17 cellular contexts compared by ENCODE assay signal in genomic region chr6:11425876-11426275, GRCh38.
DNase-seq lines count a peak whose midpoint lies in the region; ATAC-seq lines count a peak whose summit lies in the region.
"Had no signal": no experiment of that assay in that cellular context is flagged by ENCODE, and none has a peak within 500 bp of the region (broad histone marks: within the 10 kb centered on the region; RNA-seq: fewer than 3 reads in every experiment).

No MANE protein-coding gene starts in this region.

- H3K9ac ChIP-seq in HUES64 (ENCODE audit: low read depth, low read length) (no peak overlapping the region), mesendoderm (ENCODE audit: low read length) (no peak overlapping the region), subcutaneous abdominal adipose tissue (ENCODE audit: low read length in 5 of 5) (no peak overlapping the region)

- H2BK5ac ChIP-seq in mesendoderm (ENCODE audit: low read length): no peak overlapping the region

- no peak overlapping the region for H2BK120ac ChIP-seq in mesendoderm (ENCODE audit: low read depth, low read length)

- H3K27me3 ChIP-seq in HUES64 (ENCODE audit: insufficient read depth, low read length): no peaks in the 10 kb centered on the region
- no peaks in the 10 kb centered on the region for H3K27me3 ChIP-seq in mesendoderm (ENCODE audit: insufficient read depth, low read length, poor library complexity)
- no peaks in the 10 kb centered on the region for H3K27me3 ChIP-seq in subcutaneous abdominal adipose tissue (ENCODE audit: control insufficient read depth in 5 of 5, insufficient read depth in 4 of 5, low read length in 5 of 5)

- H3K4me3 ChIP-seq in HUES64 (ENCODE audit: low read length) (no peak overlapping the region), mesendoderm (ENCODE audit: low read length) (no peak overlapping the region), subcutaneous abdominal adipose tissue (ENCODE audit: low read depth in 1 of 5, low read length in 5 of 5) (no peak overlapping the region)

- H3K9me3 ChIP-seq in HUES64 (ENCODE audit: insufficient read depth, low read depth, low read length) (no peaks in the 10 kb centered on the region), subcutaneous abdominal adipose tissue (ENCODE audit: control insufficient read depth in 5 of 5, low read length in 5 of 5) (no peaks in the 10 kb centered on the region)

- no peak overlapping the region for H2BK15ac ChIP-seq in mesendoderm (replicated peaks; ENCODE audit: low read depth)

- no peak overlapping the region for H3K4ac ChIP-seq in mesendoderm (ENCODE audit: low read depth, low read length)

- no peak overlapping the region for H4K8ac ChIP-seq in mesendoderm (ENCODE audit: low read depth, low read length)

- peak overlapping the region; percentile 77 for H2AK5ac ChIP-seq in mesendoderm (ENCODE audit: low read length)

- H3K18ac ChIP-seq in mesendoderm (ENCODE audit: low read length): peak overlapping the region; percentile 25

- H3K56ac ChIP-seq in mesendoderm (ENCODE audit: low read length): no peak overlapping the region

- H3K36me3 ChIP-seq in HUES64 (ENCODE audit: insufficient read depth, low read length): no peaks in the 10 kb centered on the region
- H3K36me3 ChIP-seq in mesendoderm (ENCODE audit: control insufficient read depth, insufficient read depth, low read length): no peaks in the 10 kb centered on the region
- H3K36me3 ChIP-seq in subcutaneous abdominal adipose tissue (ENCODE audit: control insufficient read depth in 5 of 5, insufficient read depth in 5 of 5, low read length in 5 of 5): no peaks in the 10 kb centered on the region

- DNase-seq in SK-MEL-5 (ENCODE audit: low read depth, low spot score): peak; percentile 29
- no peak for DNase-seq in mesendoderm
- DNase-seq in NCI-H345 treated with DMSO at 0.1 percent for 48 hours (lab: John Stamatoyannopoulos, UW; ENCODE audit: unreplicated experiment): no peak
- DNase-seq in middle frontal gyrus (ENCODE audit: extremely low spot score, low spot score): no peak
- DNase-seq: Calu3; CD4-positive, alpha-beta T cell; H9; MV-4-11; NCI-H1417; NCI-H187 treated with DMSO at 0.1 percent for 48 hours; NCI-H446; NCI-H69; NK-92 treated with Interleukin-12 subunit alpha and Interleukin-12 subunit beta, amount 100 ng/mL, for 24 hours had no signal

- WGBS in HUES64: 77% methylated on average over 1 of the region's 1 CpG
- no CpG with 5 or more reads among the region's 1 CpG for WGBS in mesendoderm (ENCODE audit: extremely low coverage, insufficient coverage, low lambda C conversion rate)

- no peak overlapping the region for H3K23ac ChIP-seq in mesendoderm (ENCODE audit: low read length)

- in situ Hi-C loops in SK-MEL-5 (cut with HindIII; ENCODE audit: low pct_unique_long_range_greater_than_20kb, low sequenced_read_pairs): no loop called here

- H3K79me2 ChIP-seq in mesendoderm (ENCODE audit: control insufficient read depth, insufficient read depth, low read length): no peaks in the 10 kb centered on the region

- no peak for ATAC-seq in GM18870 (IDR thresholded peaks at IDR 0.05; ENCODE audit: unreplicated experiment)
- no peak for ATAC-seq in GM21576 (IDR thresholded peaks at IDR 0.05; ENCODE audit: unreplicated experiment)

- no peak overlapping the region for H3K4me2 ChIP-seq in mesendoderm (ENCODE audit: low read length)

- peaks cover 34% of the 10 kb centered on the region for H3K4me1 ChIP-seq in HUES64 (ENCODE audit: insufficient read depth, low read length)
- H3K4me1 ChIP-seq in mesendoderm (ENCODE audit: control insufficient read depth, low read depth, low read length): peaks cover 16% of the 10 kb centered on the region
- peaks cover 13 to 64% (median 60%) of the 10 kb centered on the region in 5 donors for H3K4me1 ChIP-seq in subcutaneous abdominal adipose tissue (ENCODE audit: control insufficient read depth in 5 of 5, insufficient read depth in 5 of 5, low read length in 5 of 5)

- H4K5ac ChIP-seq in mesendoderm (ENCODE audit: low read length): no peak overlapping the region

- H3K27ac ChIP-seq in HUES64 (ENCODE audit: low read depth, low read length) (0 out of 2 replicates have a peak overlapping the region, but pooled peaks have one; percentile 20), mesendoderm (ENCODE audit: low read depth, low read length) (no peak overlapping the region), subcutaneous abdominal adipose tissue (ENCODE audit: low read depth, low read length) (peak overlapping the region; percentile 83)

- no peaks in the 10 kb centered on the region for H3K79me1 ChIP-seq in mesendoderm (ENCODE audit: low read length)
